In genomic region chr17:73291260-73291801, GRCh38 we compare ENCODE assay signal across 8 cellular contexts. TPM values are rescaled to one million over a fixed set of nuclear protein-coding genes. Genes with fewer than 3 reads are reported as not detected.
DNase-seq lines count a peak whose midpoint lies in the region; ATAC-seq, FAIRE-seq and TF ChIP-seq lines count a peak whose summit lies in the region.

No MANE protein-coding gene starts in this region.

- H3K9me3 ChIP-seq in A549 (no peaks in the 10 kb centered on the region), SK-N-SH (no peaks in the 10 kb centered on the region)

- no peak for FAIRE-seq in A549 (lab: Jason Lieb, UNC)

- TF ChIP-seq CTCF in A549 (IDR thresholded peaks at IDR 0.05): no peak
- TF ChIP-seq CTCF in SK-N-SH (IDR thresholded peaks at IDR 0.05): no peak
- TF ChIP-seq CTCF in fibroblast of mammary gland (conservative IDR thresholded peaks at IDR 0.05; ENCODE audit: control insufficient read depth, insufficient read depth, low read depth, low read length): no peak
- no peak for TF ChIP-seq CTCF in progenitor cell of endocrine pancreas (IDR thresholded peaks at IDR 0.05; ENCODE audit: unreplicated experiment)

- H3K4me3 Mint-ChIP-seq in progenitor cell of endocrine pancreas (ENCODE audit: low read depth): no peak overlapping the region

- H3K36me3 Mint-ChIP-seq in progenitor cell of endocrine pancreas (ENCODE audit: insufficient read depth): peaks cover 12% of the 10 kb centered on the region

- WGBS in A549 (ENCODE audit: missing lambda C conversion rate): 31% methylated on average over 8 of the region's 8 CpGs
- 44% methylated on average over 8 of the region's 8 CpGs for WGBS in SK-N-SH (ENCODE audit: low lambda C conversion rate)

- peak overlapping the region; percentile 61 for H3K9ac ChIP-seq in SK-N-SH

- H3K27me3 ChIP-seq in SK-N-SH (ENCODE audit: insufficient read depth): no peaks in the 10 kb centered on the region

- H4K20me1 ChIP-seq in SK-N-SH (ENCODE audit: insufficient read depth): peaks cover 61% of the 10 kb centered on the region

- ATAC-seq in A549 (peak; percentile 47 to 65; a peak in 5 of 6 replicates), GM19043 (IDR thresholded peaks at IDR 0.05; ENCODE audit: low read depth, unreplicated experiment) (peak; percentile 85), HG03097 (IDR thresholded peaks at IDR 0.05; ENCODE audit: low FRiP score, unreplicated experiment) (peak; percentile 82)

- H3K4me1 ChIP-seq in A549 (peaks cover 87% of the 10 kb centered on the region), SK-N-SH (ENCODE audit: control insufficient read depth in 1 of 2, insufficient read depth in 2 of 2, low read depth in 1 of 2, low read length in 1 of 2) (peaks cover 33 to 34% of the 10 kb centered on the region in 2 experiments; a peak in 3 of 4 replicates)

- no peaks in the 10 kb centered on the region for H3K9me2 ChIP-seq in SK-N-SH

- peak overlapping the region; percentile 77 for H3K27ac Mint-ChIP-seq in progenitor cell of endocrine pancreas

- H3K27me3 Mint-ChIP-seq in progenitor cell of endocrine pancreas: no peaks in the 10 kb centered on the region

- TF ChIP-seq RAD21 in A549 (conservative IDR thresholded peaks at IDR 0.05 in 1 of 2, IDR thresholded peaks at IDR 0.05 in 1 of 2) (no peak), SK-N-SH (IDR thresholded peaks at IDR 0.05; ENCODE audit: low read length) (no peak)

- H3K4me2 ChIP-seq in A549: peak overlapping the region; percentile 79
- H3K4me2 ChIP-seq in SK-N-SH: peak overlapping the region; percentile 71

- peak overlapping the region; percentile 82 to 91 for H3K27ac ChIP-seq in A549
- H3K27ac ChIP-seq in SK-N-SH (ENCODE audit: low read depth in 2 of 2, low read length in 1 of 2): peak overlapping the region in 1 of 2 experiments; percentile 88; a peak in 2 of 4 replicates

- DNase-seq in A549 (ENCODE audit: low read depth in 1 of 2, low spot score in 1 of 2) (peak; percentile 59 to 65), SK-N-SH (no peak), fibroblast of mammary gland (ENCODE audit: low read depth) (peak; percentile 96), progenitor cell of endocrine pancreas (ENCODE audit: low spot score, unreplicated experiment) (no peak), D341Med (ENCODE audit: low spot score) (no peak), occipital lobe (lab: John Stamatoyannopoulos, UW) (no peak)

- H3K9me3 Mint-ChIP-seq in progenitor cell of endocrine pancreas (ENCODE audit: low read depth): no peaks in the 10 kb centered on the region

- 0 out of 3 replicates have a peak overlapping the region, but pooled peaks have one; percentile 6 for H3K4me3 ChIP-seq in A549
- 0 out of 4 replicates have a peak overlapping the region, but pooled peaks of 1 of the 2 experiments have one; percentile 28 for H3K4me3 ChIP-seq in SK-N-SH (ENCODE audit: low read depth in 2 of 2, low read length in 1 of 2)
- peak overlapping the region; percentile 19 for H3K4me3 ChIP-seq in fibroblast of mammary gland (ENCODE audit: control insufficient read depth, low read depth, low read length)

- no peak for TF ChIP-seq POLR2A in A549 (IDR thresholded peaks at IDR 0.05; ENCODE audit: low read length)

- POLR2A ChIA-PET in A549 (lab: Yijun Ruan, JAX): interaction anchor here (1.9 kb wide), 1 partner anchor 20 kb away, joined by 13 read pairs; the partner anchor contains the start of gene CDC42EP4
- POLR2A ChIA-PET in SK-N-SH (lab: Yijun Ruan, JAX): no interaction called here

- CTCF ChIA-PET in A549 (lab: Yijun Ruan, JAX): interaction anchor here (1.7 to 5.7 kb wide), 5 partner anchors 10 to 79 kb away, joined by 5 to 71 read pairs (median 16); partner anchors contain the start of gene CDC42EP4
- CTCF ChIA-PET in SK-N-SH (lab: Yijun Ruan, JAX): interaction anchor here (0.7 to 2.8 kb wide), 6 partner anchors 10 to 78 kb away, joined by 3 to 16 read pairs (median 6); no protein-coding TSS in a partner anchor

- H3K4me1 Mint-ChIP-seq in progenitor cell of endocrine pancreas (ENCODE audit: low read depth): peaks cover 52% of the 10 kb centered on the region

- no peak overlapping the region for H2AFZ ChIP-seq in SK-N-SH (ENCODE audit: low read depth)

- no peak for TF ChIP-seq EP300 in A549 (IDR thresholded peaks at IDR 0.05)
- TF ChIP-seq EP300 in SK-N-SH (IDR thresholded peaks at IDR 0.05; ENCODE audit: borderline replicate concordance in 1 of 2, low read depth in 1 of 2, low read length in 1 of 2): peak in 1 of 2 experiments; percentile 83; a peak in 1 of 4 replicates

- peaks cover 99% of the 10 kb centered on the region for H3K79me2 ChIP-seq in SK-N-SH (ENCODE audit: insufficient read depth)

- H3F3A ChIP-seq in SK-N-SH (replicated peaks; ENCODE audit: insufficient read depth): peaks cover 32% of the 10 kb centered on the region

- H3K36me3 ChIP-seq in SK-N-SH (replicated peaks in 1 of 2; ENCODE audit: control insufficient read depth in 1 of 2, insufficient read depth in 2 of 2, low read length in 1 of 2): peaks cover 0 to under 1% of the 10 kb centered on the region in 2 experiments

TF ChIP-seq in A549, 52 proteins besides CTCF, POLR2A, EP300 and RAD21:
- TF ChIP-seq, protein P1, sequence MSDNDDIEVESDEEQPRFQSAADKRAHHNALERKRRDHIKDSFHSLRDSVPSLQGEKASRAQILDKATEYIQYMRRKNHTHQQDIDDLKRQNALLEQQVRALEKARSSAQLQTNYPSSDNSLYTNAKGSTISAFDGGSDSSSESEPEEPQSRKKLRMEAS (IDR thresholded peaks at IDR 0.05): peak; percentile 49; the same call in 1 of the 2 replicates
- no peak for TF ChIP-seq ZSCAN20 (CRISPR knock-in tag; IDR thresholded peaks at IDR 0.05)
- no peak for TF ChIP-seq FOSL2 (IDR thresholded peaks at IDR 0.05)
- TF ChIP-seq FOSL2 (CRISPR knock-in tag; IDR thresholded peaks at IDR 0.05): peak; percentile 63

TF ChIP-seq in SK-N-SH, 30 proteins besides CTCF, POLR2A, EP300 and RAD21 (continues in another document):
- TF ChIP-seq USF1 (IDR thresholded peaks at IDR 0.05; ENCODE audit: borderline replicate concordance, low read depth): no peak
- TF ChIP-seq CHD2 (IDR thresholded peaks at IDR 0.05; ENCODE audit: low read length, partially characterized antibody): no peak
- TF ChIP-seq TAF1 (IDR thresholded peaks at IDR 0.05; ENCODE audit: borderline replicate concordance, low read depth, low read length): no peak
- TF ChIP-seq EZH2phosphoT487 (IDR thresholded peaks at IDR 0.05; ENCODE audit: borderline replicate concordance, low read depth): no peak
- no peak for TF ChIP-seq IRF3 (IDR thresholded peaks at IDR 0.05; ENCODE audit: low read depth, low read length)
- TF ChIP-seq, protein P2, sequence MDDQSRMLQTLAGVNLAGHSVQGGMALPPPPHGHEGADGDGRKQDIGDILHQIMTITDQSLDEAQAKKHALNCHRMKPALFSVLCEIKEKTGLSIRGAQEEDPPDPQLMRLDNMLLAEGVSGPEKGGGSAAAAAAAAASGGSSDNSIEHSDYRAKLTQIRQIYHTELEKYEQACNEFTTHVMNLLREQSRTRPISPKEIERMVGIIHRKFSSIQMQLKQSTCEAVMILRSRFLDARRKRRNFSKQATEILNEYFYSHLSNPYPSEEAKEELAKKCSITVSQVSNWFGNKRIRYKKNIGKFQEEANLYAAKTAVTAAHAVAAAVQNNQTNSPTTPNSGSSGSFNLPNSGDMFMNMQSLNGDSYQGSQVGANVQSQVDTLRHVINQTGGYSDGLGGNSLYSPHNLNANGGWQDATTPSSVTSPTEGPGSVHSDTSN (IDR thresholded peaks at IDR 0.05): peak; percentile 63
- no peak for TF ChIP-seq YY1 (IDR thresholded peaks at IDR 0.05; ENCODE audit: low read depth)
- TF ChIP-seq RXRA (IDR thresholded peaks at IDR 0.05; ENCODE audit: borderline replicate concordance, low read depth): peak; percentile 93; the same call in 1 of the 2 replicates

RNA-seq across cellular contexts. Expression of gene CDC42EP4, which starts 20.5 kb away (rescaled TPM):
- polyA plus RNA-seq in A549 (2011; rRNA removed) (32.9 and 33.8 TPM in 2 replicates), A549 (2017; fragmentation: RNase III; extraction: RNeasy Plus Mini Kit Qiagen cat#74134 plus additional on column Dnase treatment) (60.1 to 66.3 TPM (median 65.7 TPM) in 3 replicates), SK-N-SH (2012; rRNA removed) (23.7 and 28.3 TPM in 2 replicates)
- polyA plus RNA-seq in A549 (2012; cell fraction: cytosol; rRNA removed): 40.9 and 72.3 TPM in 2 replicates
- polyA plus RNA-seq in A549 (2012; cell fraction: nucleus; rRNA removed): 41.7 and 52.8 TPM in 2 replicates
- 64.6 and 69.0 TPM in 2 replicates for polyA minus RNA-seq in A549 (2011; rRNA and poly(A)+ RNA removed)
- polyA plus RNA-seq in SK-N-SH (2012; cell fraction: cytosol; rRNA removed): 16.3 and 24.6 TPM in 2 replicates
- polyA plus RNA-seq in SK-N-SH (2012; cell fraction: nucleus; rRNA removed): 15.8 and 17.1 TPM in 2 replicates
- total RNA-seq in progenitor cell of endocrine pancreas (66.0 and 77.9 TPM in 2 replicates), occipital lobe (84.2 TPM)

RNA-seq across cellular contexts. Expression of gene CPSF4L, which starts 29.7 kb away (rescaled TPM):
- 0.13 and 0.17 TPM in 2 replicates for polyA plus RNA-seq in A549 (2011; rRNA removed)
- not detected in 2 replicates for polyA plus RNA-seq in A549 (2012; cell fraction: cytosol; rRNA removed)
- polyA plus RNA-seq in A549 (2012; cell fraction: nucleus; rRNA removed): 0.27 TPM in 1 of 2 replicates, not detected in the other
- polyA plus RNA-seq in A549 (2017; fragmentation: RNase III; extraction: RNeasy Plus Mini Kit Qiagen cat#74134 plus additional on column Dnase treatment): not detected in 3 replicates
- not detected in 2 replicates for polyA minus RNA-seq in A549 (2011; rRNA and poly(A)+ RNA removed)
- 0.10 TPM in 1 of 2 replicates, not detected in the other for polyA plus RNA-seq in SK-N-SH (2012; rRNA removed)
- polyA plus RNA-seq in SK-N-SH (2012; cell fraction: cytosol; rRNA removed): not detected in 2 replicates
- not detected in 2 replicates for polyA plus RNA-seq in SK-N-SH (2012; cell fraction: nucleus; rRNA removed)
- total RNA-seq in progenitor cell of endocrine pancreas: 0.33 TPM in 1 of 2 replicates, not detected in the other
- not detected for total RNA-seq in occipital lobe

Comparison
In these comparisons a context has a peak if more than half of its experiments do, and no peak if none do; other contexts are left out.
1. DNase-seq: peak in A549 (2 of 2) and fibroblast of mammary gland (single experiment); none in SK-N-SH (single experiment), progenitor cell of endocrine pancreas (single experiment), D341Med (single experiment) and occipital lobe (single experiment).
2. Peak in every context shown above with its lines, with median percentiles within 50 percentile points of each other: ATAC-seq.